ENCODE assay signal across 8 cellular contexts in the genomic region with DNA sequence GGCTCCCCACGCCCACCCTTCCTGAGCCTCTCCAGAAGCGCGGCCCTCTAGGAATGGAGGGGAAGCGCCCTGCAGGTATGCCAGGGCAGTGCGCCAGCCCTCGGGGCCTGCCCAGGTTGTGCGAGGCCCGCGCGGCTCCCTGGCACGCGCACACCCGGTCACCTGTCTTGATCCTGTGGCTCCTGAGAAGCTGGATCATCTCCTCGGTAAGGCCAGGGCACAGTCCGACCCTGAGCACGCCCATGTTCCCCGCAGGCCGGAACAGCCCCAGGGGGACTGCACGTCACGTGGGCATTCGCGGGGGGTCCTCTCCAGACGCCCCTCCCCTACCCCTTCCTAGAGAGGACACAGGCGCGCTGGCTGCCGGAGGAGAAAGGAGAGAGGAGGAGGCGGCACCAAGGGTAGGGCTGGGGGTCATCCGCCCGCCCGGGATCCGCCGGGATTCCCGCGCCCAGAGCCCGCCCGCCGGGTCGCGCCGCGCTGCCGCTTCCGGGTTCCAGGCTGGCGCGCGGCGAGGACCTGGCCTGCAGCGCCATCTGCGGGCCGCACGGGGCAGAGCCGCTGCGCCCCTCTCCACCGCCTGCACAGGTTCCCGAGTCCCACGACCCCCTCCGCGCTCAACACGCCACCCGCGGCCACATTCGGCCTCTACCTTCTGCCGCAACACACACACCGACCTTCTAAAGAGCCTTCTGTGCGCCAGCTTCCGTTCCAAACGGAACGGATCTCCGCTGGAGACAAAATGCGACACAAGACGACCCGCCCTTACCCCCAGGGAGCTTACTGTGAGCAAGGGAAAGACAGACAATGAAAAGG. TPM values are rescaled to one million over a fixed set of nuclear protein-coding genes. Genes with fewer than 3 reads are reported as not detected.
A peak's percentile ranks its signal among the peaks of the same experiment; 100 is the strongest.
DNase-seq lines count a peak whose midpoint lies in the region; ATAC-seq and TF ChIP-seq lines count a peak whose summit lies in the region.

Gene RAD51D (minus strand): TSS at position 491 of the 816 bp plus-strand sequence. CDS start 247 bp downstream, at position 244.

- DNase-seq in DMS79 treated with DMSO at 0.1 percent for 48 hours (lab: John Stamatoyannopoulos, UW) (peak; percentile 77), GOT3 (lab: John Stamatoyannopoulos, UW) (peak; percentile 15), M059J (ENCODE audit: low read depth) (peak; percentile 68), SHP77 treated with DMSO at 0.1 percent for 48 hours (lab: John Stamatoyannopoulos, UW) (peak; percentile 43), activated gamma-delta T cell (lab: John Stamatoyannopoulos, UW) (peak; percentile 64), foreskin keratinocyte (peak in 1 of 2 donors; percentile 36), neural crest cell (ENCODE audit: low read depth, low spot score) (peak; percentile 78)

- H3K27me3 Mint-ChIP-seq in neural crest cell (ENCODE audit: low read depth) = peaks cover 13% of the 10 kb centered on the region

- peak within 1 kb of the TSS; percentile 98 for H3K27ac Mint-ChIP-seq in neural crest cell (ENCODE audit: unreplicated experiment)

- H3K27me3 ChIP-seq in foreskin keratinocyte = no peaks in the 10 kb centered on the region
- H3K27me3 ChIP-seq in stomach smooth muscle (ENCODE audit: control insufficient read depth in 1 of 2, insufficient read depth in 2 of 2, low read length in 2 of 2) = no peaks in the 10 kb centered on the region

- peak within 1 kb of the TSS; percentile 91 to 96 for H3K4me3 ChIP-seq in stomach smooth muscle (ENCODE audit: low read length in 2 of 2)

- H3K27ac ChIP-seq in foreskin keratinocyte = peak within 1 kb of the TSS; percentile 67
- peak within 1 kb of the TSS; percentile 58 for H3K27ac ChIP-seq in stomach smooth muscle (ENCODE audit: low read length)

- H3K36me3 Mint-ChIP-seq in neural crest cell (ENCODE audit: low read depth) = peaks cover 10% of the 10 kb centered on the region

- H3K9me3 ChIP-seq in stomach smooth muscle (ENCODE audit: control insufficient read depth in 2 of 2, low read length in 2 of 2) = no peaks in the 10 kb centered on the region

- ATAC-seq in foreskin keratinocyte = peak; percentile 91

- peak within 1 kb of the TSS; percentile 97 for H3K4me3 Mint-ChIP-seq in neural crest cell

- H3K9ac ChIP-seq in stomach smooth muscle (ENCODE audit: low read length in 2 of 2) = peak within 1 kb of the TSS; percentile 89

- no peaks in the 10 kb centered on the region for H3K9me3 Mint-ChIP-seq in neural crest cell

- TF ChIP-seq CTCF in foreskin keratinocyte (conservative IDR thresholded peaks at IDR 0.05) = peak; percentile 98
- peak; percentile 96 for TF ChIP-seq CTCF in neural crest cell (conservative IDR thresholded peaks at IDR 0.05)

- H3K4me1 Mint-ChIP-seq in neural crest cell = peaks cover 21% of the 10 kb centered on the region

- peaks cover 0 to 3% of the 10 kb centered on the region in 2 donors for H3K36me3 ChIP-seq in stomach smooth muscle (ENCODE audit: control insufficient read depth in 2 of 2, insufficient read depth in 2 of 2, low read length in 2 of 2)

- peaks cover 6% of the 10 kb centered on the region for H3K4me1 ChIP-seq in foreskin keratinocyte
- H3K4me1 ChIP-seq in stomach smooth muscle (ENCODE audit: control insufficient read depth, insufficient read depth, low read length) = peaks cover 21% of the 10 kb centered on the region

RNA-seq across cellular contexts. Expression of gene RAD51D, which starts in this region (rescaled TPM):
- 8.4 and 10.0 TPM in 2 replicates for total RNA-seq in M059J (2014; rRNA removed; shearing (Covaris generic))
- total RNA-seq in foreskin keratinocyte (9.6 and 11.0 TPM in 2 replicates), neural crest cell (21.3 and 22.5 TPM in 2 replicates)
- polyA plus RNA-seq in foreskin keratinocyte = 5.8 and 7.2 TPM in 2 replicates
